In genomic region chr20:8621021-8621420, GRCh38 we compare ENCODE assay signal across 19 cellular contexts.
DNase-seq lines count a peak whose midpoint lies in the region; ATAC-seq and TF ChIP-seq lines count a peak whose summit lies in the region.
"Had no signal": no experiment of that assay in that cellular context is flagged by ENCODE, and none has a peak within 500 bp of the region (broad histone marks: within the 10 kb centered on the region; RNA-seq: fewer than 3 reads in every experiment).

No MANE protein-coding gene starts in this region.

- peaks cover 6% of the 10 kb centered on the region for H3K27me3 ChIP-seq in A673 (replicated peaks; ENCODE audit: insufficient read depth, low read depth, low read length, poor library complexity)
- H3K27me3 ChIP-seq: BLaER1 treated with 17β-estradiol and CSF1 and Interleukin-3, amounts not matched to agents 10 nM and 100 nM had no signal

- TF ChIP-seq CTCF in A673 (conservative IDR thresholded peaks at IDR 0.05; ENCODE audit: low read depth, low read length), result no peak

- intact Hi-C loops in A673 (cut with micrococcal nuclease; ENCODE audit: unreplicated experiment), result no loop called here

- H3K27ac ChIP-seq in A673 (ENCODE audit: low read depth, low read length, poor library complexity, severe bottlenecking), result no peak overlapping the region
- H3K27ac ChIP-seq: BLaER1 treated with 17β-estradiol and CSF1 and Interleukin-3, amounts not matched to agents 10 nM and 100 nM; KMS-11; SK-N-MC had no signal

- H3K4me3 ChIP-seq in A673 (ENCODE audit: low read depth, low read length, poor library complexity, severe bottlenecking), result no peak overlapping the region
- H3K4me3 ChIP-seq: BLaER1 treated with 17β-estradiol and CSF1 and Interleukin-3, amounts not matched to agents 10 nM and 100 nM; GM23338; SK-N-MC had no signal

- POLR2A ChIA-PET in A673 (lab: Charles Lee; ENCODE audit: low non-redundant PET), result interaction anchor here (0.6 kb wide), 1 partner anchor 868 kb away, joined by 3 read pairs; no protein-coding TSS in a partner anchor

- CTCF ChIA-PET in A673 (lab: Charles Lee), result no interaction called here

- no peaks in the 10 kb centered on the region for H3K4me1 ChIP-seq in A673 (ENCODE audit: insufficient read depth, low read length, poor library complexity, severe bottlenecking)
- H3K4me1 ChIP-seq: BLaER1 treated with 17β-estradiol and CSF1 and Interleukin-3, amounts not matched to agents 10 nM and 100 nM had no signal

- no peaks in the 10 kb centered on the region for H3K36me3 ChIP-seq in A673 (ENCODE audit: insufficient read depth, low read length, poor library complexity, severe bottlenecking)
- H3K36me3 ChIP-seq: BLaER1 treated with 17β-estradiol and CSF1 and Interleukin-3, amounts not matched to agents 10 nM and 100 nM had no signal

- BruUV-seq in A673 (replicated peaks; lab: Mats Ljungman, UMichigan), result no TSS peak

- DNase-seq in A673 (ENCODE audit: low spot score), result peak; percentile 3
- DNase-seq in NCI-H146 (lab: John Stamatoyannopoulos, UW), result peak; percentile 96
- peak; percentile 16 to 59 for DNase-seq in NCI-H526 (lab: John Stamatoyannopoulos, UW)
- peak; percentile 1 for DNase-seq in foreskin melanocyte
- DNase-seq in effector CD8-positive, alpha-beta T cell (lab: John Stamatoyannopoulos, UW), result no peak
- no peak for DNase-seq in RPMI8226
- DNase-seq: Calu3; CD4-positive, alpha-beta memory T cell; HCEC 1CT; IMR-90; NCI-H1105; NCI-H187; SHP77; T-helper 2 cell had no signal

- no peaks in the 10 kb centered on the region for H3K9me3 ChIP-seq in A673 (ENCODE audit: low read depth, low read length, poor library complexity, severe bottlenecking)
- H3K9me3 ChIP-seq: BLaER1 treated with 17β-estradiol and CSF1 and Interleukin-3, amounts not matched to agents 10 nM and 100 nM had no signal

- ATAC-seq in HG02840 (IDR thresholded peaks at IDR 0.05; ENCODE audit: low FRiP score, unreplicated experiment), result no peak
- ATAC-seq: GM23338 had no signal

Comparison
In these comparisons a context has a peak if more than half of its experiments do, and no peak if none do; other contexts are left out.
1. DNase-seq: peak in A673 (single experiment), NCI-H146 (single experiment), NCI-H526 (2 of 2) and foreskin melanocyte (single experiment); none in effector CD8-positive, alpha-beta T cell (single experiment) and RPMI8226 (single experiment).